ENCODE assay signal across 16 cellular contexts in genomic region chr4:113349400-113349799, GRCh38.
DNase-seq lines count a peak whose midpoint lies in the region; ATAC-seq and TF ChIP-seq lines count a peak whose summit lies in the region.
"Had no signal": no experiment of that assay in that cellular context is flagged by ENCODE, and none has a peak within 500 bp of the region (broad histone marks: within the 10 kb centered on the region; RNA-seq: fewer than 3 reads in every experiment).

No MANE protein-coding gene starts in this region.

- intact Hi-C loops in upper lobe of right lung (cut with DNase I): no loop called here
- intact Hi-C loops in prostate gland (cut with DNase I): no loop called here

- H3K4me3 ChIP-seq in upper lobe of right lung (no peak overlapping the region), prostate gland (no peak overlapping the region)
- H3K4me3 ChIP-seq: skin epidermis, tibial nerve had no signal

- 88% methylated on average over 3 of the region's 3 CpGs for WGBS in prostate gland

- peaks cover 6 to 7% of the 10 kb centered on the region in 2 donors for H3K4me1 Mint-ChIP-seq in effector memory CD8-positive, alpha-beta T cell (ENCODE audit: low read depth in 2 of 2)

- peak; percentile 87 for ATAC-seq in GM18517 (IDR thresholded peaks at IDR 0.05; ENCODE audit: unreplicated experiment)
- ATAC-seq in GM21529 (IDR thresholded peaks at IDR 0.05; ENCODE audit: unreplicated experiment): peak; percentile 65
- ATAC-seq in HG03139 (IDR thresholded peaks at IDR 0.05; ENCODE audit: unreplicated experiment): peak; percentile 76
- no peak for ATAC-seq in upper lobe of right lung
- no peak for ATAC-seq in effector memory CD8-positive, alpha-beta T cell (replicated peaks)

- no peak for TF ChIP-seq CTCF in upper lobe of right lung (IDR thresholded peaks at IDR 0.05)
- no peak for TF ChIP-seq CTCF in prostate gland (IDR thresholded peaks at IDR 0.05)

- DNase-seq in dermis blood vessel endothelial cell (peak; percentile 73), upper lobe of right lung (no peak), prostate gland (ENCODE audit: low spot score) (no peak), AG08395 (ENCODE audit: low spot score) (no peak)
- no peak for DNase-seq in effector memory CD8-positive, alpha-beta T cell
- DNase-seq: erythroblast, mammary epithelial cell, NCI-H524, T1000 had no signal

- no peaks in the 10 kb centered on the region for H3K36me3 Mint-ChIP-seq in effector memory CD8-positive, alpha-beta T cell (ENCODE audit: insufficient read depth)
- H3K36me3 Mint-ChIP-seq: activated naive CD4-positive, alpha-beta T cell treated with anti-CD3 and anti-CD28 coated beads, Interleukin-2, amount 50 U/mL, for 24 hours had no signal

- no peak overlapping the region for H3K4me3 Mint-ChIP-seq in effector memory CD8-positive, alpha-beta T cell
- H3K4me3 Mint-ChIP-seq: activated naive CD4-positive, alpha-beta T cell treated with anti-CD3 and anti-CD28 coated beads, Interleukin-2, amount 50 U/mL, for 24 hours had no signal

- peaks cover 6% of the 10 kb centered on the region in 2 donors for H3K27me3 Mint-ChIP-seq in effector memory CD8-positive, alpha-beta T cell

- no peaks in the 10 kb centered on the region for H3K9me3 Mint-ChIP-seq in effector memory CD8-positive, alpha-beta T cell
- H3K9me3 Mint-ChIP-seq: activated naive CD4-positive, alpha-beta T cell treated with anti-CD3 and anti-CD28 coated beads, Interleukin-2, amount 50 U/mL, for 24 hours had no signal

- H3K27ac Mint-ChIP-seq in effector memory CD8-positive, alpha-beta T cell: no peak overlapping the region
- H3K27ac Mint-ChIP-seq: activated naive CD4-positive, alpha-beta T cell treated with anti-CD3 and anti-CD28 coated beads, Interleukin-2, amount 50 U/mL, for 24 hours had no signal

- no peak for TF ChIP-seq POLR2A in prostate gland (IDR thresholded peaks at IDR 0.05)

- H3K27me3 ChIP-seq in upper lobe of right lung: no peaks in the 10 kb centered on the region
- H3K27me3 ChIP-seq in prostate gland (replicated peaks; ENCODE audit: insufficient read depth): no peaks in the 10 kb centered on the region
- H3K27me3 ChIP-seq: neutrophil, tibial nerve had no signal

- H3K27ac ChIP-seq in upper lobe of right lung (no peak overlapping the region), prostate gland (no peak overlapping the region)
- H3K27ac ChIP-seq: neutrophil, skin epidermis, tibial nerve had no signal

- no peaks in the 10 kb centered on the region for H3K9me3 ChIP-seq in upper lobe of right lung
- no peaks in the 10 kb centered on the region for H3K9me3 ChIP-seq in prostate gland
- H3K9me3 ChIP-seq: neutrophil, tibial nerve had no signal

- H3K4me1 ChIP-seq in upper lobe of right lung: no peaks in the 10 kb centered on the region
- H3K4me1 ChIP-seq in prostate gland (replicated peaks): no peaks in the 10 kb centered on the region
- H3K4me1 ChIP-seq: tibial nerve had no signal

- no peaks in the 10 kb centered on the region for H3K36me3 ChIP-seq in upper lobe of right lung
- no peaks in the 10 kb centered on the region for H3K36me3 ChIP-seq in prostate gland
- H3K36me3 ChIP-seq: neutrophil had no signal

Comparison
In these comparisons a context has a peak if more than half of its experiments do, and no peak if none do; other contexts are left out.
1. ATAC-seq: peak in GM18517 (single experiment), GM21529 (single experiment) and HG03139 (single experiment); none in upper lobe of right lung (single experiment) and effector memory CD8-positive, alpha-beta T cell (single experiment).